In genomic region chr1:19178734-19179398, GRCh38 we compare ENCODE assay signal across 11 cellular contexts. TPM values are rescaled to one million over a fixed set of nuclear protein-coding genes. Genes with fewer than 3 reads are reported as not detected.
DNase-seq lines count a peak whose midpoint lies in the region; ATAC-seq and TF ChIP-seq lines count a peak whose summit lies in the region.
"Had no signal": no experiment of that assay in that cellular context is flagged by ENCODE, and none has a peak within 500 bp of the region (broad histone marks: within the 10 kb centered on the region; RNA-seq: fewer than 3 reads in every experiment).

No MANE protein-coding gene starts in this region.

- 39 to 44% methylated on average over 5 of the region's 5 CpGs for WGBS in testis, 2 donors
- 64 to 69% (median 69%) methylated on average over 5 of the region's 5 CpGs for WGBS in adrenal gland, 4 donors

- peaks cover 26% of the 10 kb centered on the region for H3K4me1 Mint-ChIP-seq in activated CD8-positive, alpha-beta T cell treated with anti-CD3 and anti-CD28 coated beads for 36 hours (ENCODE audit: low read depth)
- H3K4me1 Mint-ChIP-seq in endothelial cell (ENCODE audit: unreplicated experiment), result peaks cover 16% of the 10 kb centered on the region

- H3K9me3 Mint-ChIP-seq in activated CD8-positive, alpha-beta T cell treated with anti-CD3 and anti-CD28 coated beads for 36 hours, result no peaks in the 10 kb centered on the region
- no peaks in the 10 kb centered on the region for H3K9me3 Mint-ChIP-seq in endothelial cell (ENCODE audit: unreplicated experiment)
- H3K9me3 Mint-ChIP-seq: effector memory CD8-positive, alpha-beta T cell had no signal

- H3K4me1 ChIP-seq in testis (peaks cover 10% of the 10 kb centered on the region), adrenal gland (replicated peaks in 1 of 2) (no peaks in the 10 kb centered on the region)

- intact Hi-C loops in left ventricle myocardium superior (cut with micrococcal nuclease), result loop anchor here (5.0 kb wide), 1 partner anchor 63 kb away; no protein-coding TSS in a partner anchor
- intact Hi-C loops in Right ventricle myocardium inferior (cut with DNase I), result loop anchor here (2.0 kb wide), 1 partner anchor 62 kb away; no protein-coding TSS in a partner anchor
- intact Hi-C loops in activated CD8-positive, alpha-beta T cell treated with anti-CD3 and anti-CD28 coated beads for 36 hours (cut with micrococcal nuclease), result no loop called here
- intact Hi-C loops in testis (cut with DNase I; ENCODE audit: low total_unique reads), result no loop called here
- intact Hi-C loops in adrenal gland (cut with DNase I), result loop anchor here in 1 of 2 donors (10.0 kb wide), 1 partner anchor 56 kb away; no protein-coding TSS in a partner anchor

- no peak for TF ChIP-seq CTCF in activated CD8-positive, alpha-beta T cell treated with anti-CD3 and anti-CD28 coated beads for 36 hours (IDR thresholded peaks at IDR 0.05)
- no peak for TF ChIP-seq CTCF in endothelial cell (IDR thresholded peaks at IDR 0.05; ENCODE audit: unreplicated experiment)
- no peak for TF ChIP-seq CTCF in testis (IDR thresholded peaks at IDR 0.05)
- no peak for TF ChIP-seq CTCF in adrenal gland (IDR thresholded peaks at IDR 0.05)

- H3K36me3 Mint-ChIP-seq in activated CD8-positive, alpha-beta T cell treated with anti-CD3 and anti-CD28 coated beads for 36 hours (ENCODE audit: low read depth), result peaks cover 70% of the 10 kb centered on the region
- H3K36me3 Mint-ChIP-seq in endothelial cell (ENCODE audit: low read depth, unreplicated experiment), result peaks cover 51% of the 10 kb centered on the region

- no peaks in the 10 kb centered on the region for H3K36me3 ChIP-seq in testis (ENCODE audit: low read depth, missing control alignments)
- H3K36me3 ChIP-seq in adrenal gland (replicated peaks in 1 of 2), result peaks cover 0 to 76% of the 10 kb centered on the region in 2 donors

- no peak overlapping the region for H3K4me3 Mint-ChIP-seq in activated CD8-positive, alpha-beta T cell treated with anti-CD3 and anti-CD28 coated beads for 36 hours
- H3K4me3 Mint-ChIP-seq in endothelial cell (ENCODE audit: unreplicated experiment), result peak overlapping the region; percentile 1
- H3K4me3 Mint-ChIP-seq: effector memory CD8-positive, alpha-beta T cell had no signal

- ATAC-seq in left ventricle myocardium superior (peak; percentile 78), Right ventricle myocardium inferior (no peak)
- no peak for ATAC-seq in activated CD8-positive, alpha-beta T cell treated with anti-CD3 and anti-CD28 coated beads for 36 hours

- TF ChIP-seq POLR2A in testis (IDR thresholded peaks at IDR 0.05) (no peak), adrenal gland (IDR thresholded peaks at IDR 0.05) (no peak)

- no peaks in the 10 kb centered on the region for H3K27me3 Mint-ChIP-seq in activated CD8-positive, alpha-beta T cell treated with anti-CD3 and anti-CD28 coated beads for 36 hours
- H3K27me3 Mint-ChIP-seq in endothelial cell (ENCODE audit: unreplicated experiment), result peaks cover 6% of the 10 kb centered on the region
- H3K27me3 Mint-ChIP-seq: effector memory CD8-positive, alpha-beta T cell had no signal

- H3K27me3 ChIP-seq in testis (no peaks in the 10 kb centered on the region), adrenal gland (no peaks in the 10 kb centered on the region)

- DNase-seq in left ventricle myocardium superior (no peak), Right ventricle myocardium inferior (ENCODE audit: missing footprints) (no peak), endothelial cell (ENCODE audit: low spot score) (no peak), testis (no peak), NCI-H345 treated with DMSO at 0.1 percent for 48 hours (lab: John Stamatoyannopoulos, UW; ENCODE audit: unreplicated experiment) (no peak), adrenal gland (no peak)
- DNase-seq in activated CD8-positive, alpha-beta T cell treated with anti-CD3 and anti-CD28 coated beads for 36 hours, result no peak
- DNase-seq: activated CD4-positive, alpha-beta T cell treated with anti-CD3 and anti-CD28 coated beads, Interleukin-2, amount 50 U/mL, for 1 hour; NCI-H2029 treated with DMSO at 0.1 percent for 48 hours had no signal

- H3K27ac Mint-ChIP-seq in activated CD8-positive, alpha-beta T cell treated with anti-CD3 and anti-CD28 coated beads for 36 hours, result peak overlapping the region; percentile 78
- H3K27ac Mint-ChIP-seq in endothelial cell (ENCODE audit: unreplicated experiment), result peak overlapping the region; percentile 27

- H3K9me3 ChIP-seq in testis, result no peaks in the 10 kb centered on the region
- no peaks in the 10 kb centered on the region for H3K9me3 ChIP-seq in adrenal gland (replicated peaks in 1 of 3)
- H3K9me3 ChIP-seq: mucosa of descending colon had no signal

- CTCF ChIA-PET in activated CD8-positive, alpha-beta T cell treated with anti-CD3 and anti-CD28 coated beads for 36 hours (lab: Charles Lee), result interaction anchor here (0.8 to 2.9 kb wide), 17 partner anchors 9 to 475 kb away, joined by 3 to 27 read pairs (median 4); no protein-coding TSS in a partner anchor

- POLR2A ChIA-PET in activated CD8-positive, alpha-beta T cell treated with anti-CD3 and anti-CD28 coated beads for 36 hours (lab: Charles Lee), result interaction anchor here (0.6 to 3.1 kb wide), 6 partner anchors 10 to 280 kb away, joined by 3 to 12 read pairs (median 3); partner anchors contain the start of genes MRTO4 and UBR4

- H3K4me3 ChIP-seq in testis, result no peak overlapping the region
- no peak overlapping the region for H3K4me3 ChIP-seq in adrenal gland
- H3K4me3 ChIP-seq: mucosa of descending colon had no signal

- H3K27ac ChIP-seq in testis (peak overlapping the region in 1 of 2 donors; percentile 11), adrenal gland (no peak overlapping the region)

RNA-seq across cellular contexts. Expression of gene UBR4, which starts 31.2 kb away (rescaled TPM):
- total RNA-seq in left ventricle myocardium superior, result 56.3 TPM
- total RNA-seq in Right ventricle myocardium inferior, result 53.9 TPM
- 100 to 1,000 TPM; 133 TPM for total RNA-seq in activated CD8-positive, alpha-beta T cell treated with anti-CD3 and anti-CD28 coated beads for 36 hours
- 223 TPM for total RNA-seq in endothelial cell (ENCODE audit: unreplicated experiment)
- total RNA-seq in testis, result 100 to 1,000 TPM; 613 to 708 TPM
- polyA plus RNA-seq in testis (ENCODE audit: insufficient read depth, low read depth, low replicate concordance), result 301 TPM
- 100 to 1,000 TPM; 105 to 167 (median 117) TPM for total RNA-seq in adrenal gland
- polyA plus RNA-seq in adrenal gland, result 100 to 1,000 TPM in 2 of 3 donors, 10 to 100 TPM in 1; 82.3 to 278 (median 245) TPM

Comparison
In these comparisons a context has a peak if more than half of its experiments do, and no peak if none do; other contexts are left out.
1. intact Hi-C loops: an anchor here in left ventricle myocardium superior (5.0 kb wide) and Right ventricle myocardium inferior (2.0 kb wide); none called in activated CD8-positive, alpha-beta T cell treated with anti-CD3 and anti-CD28 coated beads for 36 hours and testis.